ENCODE assay signal across 10 cellular contexts in genomic region chr5:80204808-80205614, GRCh38. TPM values are rescaled to one million over a fixed set of nuclear protein-coding genes. Genes with fewer than 3 reads are reported as not detected.
DNase-seq lines count a peak whose midpoint lies in the region; ATAC-seq and TF ChIP-seq lines count a peak whose summit lies in the region.
"Had no signal": no experiment of that assay in that cellular context is flagged by ENCODE, and none has a peak within 500 bp of the region (broad histone marks: within the 10 kb centered on the region; RNA-seq: fewer than 3 reads in every experiment).

No MANE protein-coding gene starts in this region.

- H3K4me1 Mint-ChIP-seq in activated CD4-positive, alpha-beta memory T cell treated with anti-CD3 and anti-CD28 coated beads for 36 hours (ENCODE audit: low read depth): peaks cover 83% of the 10 kb centered on the region
- peaks cover 92% of the 10 kb centered on the region for H3K4me1 Mint-ChIP-seq in stimulated activated naive CD8-positive, alpha-beta T cell treated with anti-CD3 and anti-CD28 coated beads, Interleukin-15, amount 100 ng/mL, for 72 hours
- H3K4me1 Mint-ChIP-seq in glutamatergic neuron (ENCODE audit: low read depth, unreplicated experiment): peaks cover 5% of the 10 kb centered on the region

- DNase-seq in NCI-H748 (lab: John Stamatoyannopoulos, UW; ENCODE audit: unreplicated experiment) (peak; percentile 20), NCI-H748 treated with DMSO at 0.1 percent for 48 hours (lab: John Stamatoyannopoulos, UW) (no peak), right atrium auricular region (ENCODE audit: low spot score) (no peak), glutamatergic neuron (no peak), HK-2 (ENCODE audit: unreplicated experiment) (no peak)
- DNase-seq in activated CD4-positive, alpha-beta memory T cell treated with anti-CD3 and anti-CD28 coated beads for 36 hours: peak; percentile 33
- no peak for DNase-seq in stimulated activated naive CD8-positive, alpha-beta T cell treated with anti-CD3 and anti-CD28 coated beads, Interleukin-15, amount 100 ng/mL, for 72 hours
- DNase-seq: activated gamma-delta T cell, NCI-H2171 treated with DMSO at 0.1 percent for 48 hours had no signal

- peak overlapping the region; percentile 24 for H3K4me3 Mint-ChIP-seq in activated CD4-positive, alpha-beta memory T cell treated with anti-CD3 and anti-CD28 coated beads for 36 hours
- peak overlapping the region; percentile 28 to 54 for H3K4me3 Mint-ChIP-seq in stimulated activated naive CD8-positive, alpha-beta T cell treated with anti-CD3 and anti-CD28 coated beads, Interleukin-15, amount 100 ng/mL, for 72 hours
- H3K4me3 Mint-ChIP-seq in glutamatergic neuron (ENCODE audit: unreplicated experiment): no peak overlapping the region

- intact Hi-C loops in activated CD4-positive, alpha-beta memory T cell treated with anti-CD3 and anti-CD28 coated beads for 36 hours (cut with micrococcal nuclease): loop anchor here (5.0 kb wide), 1 partner anchor 113 kb away; no protein-coding TSS in a partner anchor

- POLR2A ChIA-PET in activated CD4-positive, alpha-beta memory T cell treated with anti-CD3 and anti-CD28 coated beads for 36 hours (lab: Charles Lee): interaction anchor here (0.7 to 4.0 kb wide), 8 partner anchors 11 to 79 kb away, joined by 3 to 36 read pairs (median 10); partner anchors contain the start of gene SERINC5

- H3K9me3 Mint-ChIP-seq in activated CD4-positive, alpha-beta memory T cell treated with anti-CD3 and anti-CD28 coated beads for 36 hours: no peaks in the 10 kb centered on the region
- no peaks in the 10 kb centered on the region for H3K9me3 Mint-ChIP-seq in stimulated activated naive CD8-positive, alpha-beta T cell treated with anti-CD3 and anti-CD28 coated beads, Interleukin-15, amount 100 ng/mL, for 72 hours
- no peaks in the 10 kb centered on the region for H3K9me3 Mint-ChIP-seq in glutamatergic neuron (ENCODE audit: unreplicated experiment)

- peak overlapping the region; percentile 24 to 72 for H3K27ac ChIP-seq in right atrium auricular region

- TF ChIP-seq CTCF in right atrium auricular region (IDR thresholded peaks at IDR 0.05) (peak in 1 of 2 donors; percentile 21), glutamatergic neuron (IDR thresholded peaks at IDR 0.05; ENCODE audit: partially characterized antibody, unreplicated experiment) (no peak)

- CTCF ChIA-PET in activated CD4-positive, alpha-beta memory T cell treated with anti-CD3 and anti-CD28 coated beads for 36 hours (lab: Charles Lee): interaction anchor here (0.8 to 5.7 kb wide), 11 partner anchors 10 to 113 kb away, joined by 3 to 46 read pairs (median 6); partner anchors contain the start of gene SERINC5

- H3K9me3 ChIP-seq in right atrium auricular region: no peaks in the 10 kb centered on the region

- no peak overlapping the region for H3K4me3 ChIP-seq in right atrium auricular region

- H3K27me3 Mint-ChIP-seq in activated CD4-positive, alpha-beta memory T cell treated with anti-CD3 and anti-CD28 coated beads for 36 hours: no peaks in the 10 kb centered on the region
- no peaks in the 10 kb centered on the region for H3K27me3 Mint-ChIP-seq in stimulated activated naive CD8-positive, alpha-beta T cell treated with anti-CD3 and anti-CD28 coated beads, Interleukin-15, amount 100 ng/mL, for 72 hours
- H3K27me3 Mint-ChIP-seq in glutamatergic neuron (ENCODE audit: unreplicated experiment): peaks cover 2% of the 10 kb centered on the region

- ATAC-seq in stimulated activated naive CD8-positive, alpha-beta T cell treated with anti-CD3 and anti-CD28 coated beads, Interleukin-15, amount 100 ng/mL, for 72 hours: peak; percentile 60
- no peak for ATAC-seq in HG03108 (IDR thresholded peaks at IDR 0.05; ENCODE audit: unreplicated experiment)

- no peaks in the 10 kb centered on the region for H3K27me3 ChIP-seq in right atrium auricular region

- peaks cover 0 to 8% of the 10 kb centered on the region in 2 donors for H3K4me1 ChIP-seq in right atrium auricular region

- H3K36me3 ChIP-seq in right atrium auricular region: no peaks in the 10 kb centered on the region

- H3K36me3 Mint-ChIP-seq in activated CD4-positive, alpha-beta memory T cell treated with anti-CD3 and anti-CD28 coated beads for 36 hours: peaks cover 23% of the 10 kb centered on the region
- H3K36me3 Mint-ChIP-seq in glutamatergic neuron (ENCODE audit: unreplicated experiment): no peaks in the 10 kb centered on the region

- peak overlapping the region; percentile 88 for H3K27ac Mint-ChIP-seq in activated CD4-positive, alpha-beta memory T cell treated with anti-CD3 and anti-CD28 coated beads for 36 hours
- H3K27ac Mint-ChIP-seq in stimulated activated naive CD8-positive, alpha-beta T cell treated with anti-CD3 and anti-CD28 coated beads, Interleukin-15, amount 100 ng/mL, for 72 hours: peak overlapping the region; percentile 64 to 75
- no peak overlapping the region for H3K27ac Mint-ChIP-seq in glutamatergic neuron (ENCODE audit: unreplicated experiment)

RNA-seq across cellular contexts. Expression of gene SERINC5, which starts 50.8 kb away (rescaled TPM):
- 10 to 100 TPM; 42.8 to 48.0 TPM for total RNA-seq in activated CD4-positive, alpha-beta memory T cell treated with anti-CD3 and anti-CD28 coated beads for 36 hours
- total RNA-seq in right atrium auricular region (10 to 100 TPM in 1 of 2 donors, 1 to 10 TPM in 1; 9.2 to 11.0 TPM), glutamatergic neuron (ENCODE audit: unreplicated experiment) (15.1 TPM)

Comparison
In these comparisons a context has a peak if more than half of its experiments do, and no peak if none do; other contexts are left out.
1. DNase-seq: peak in NCI-H748 (single experiment) and activated CD4-positive, alpha-beta memory T cell treated with anti-CD3 and anti-CD28 coated beads for 36 hours (single experiment); none in NCI-H748 treated with DMSO at 0.1 percent for 48 hours (single experiment), right atrium auricular region (single experiment), stimulated activated naive CD8-positive, alpha-beta T cell treated with anti-CD3 and anti-CD28 coated beads, Interleukin-15, amount 100 ng/mL, for 72 hours (0 of 2), glutamatergic neuron (single experiment) and HK-2 (single experiment).